In genomic region chr15:33737687-33738606, GRCh38 we compare ENCODE assay signal across 8 cellular contexts.
DNase-seq lines count a peak whose midpoint lies in the region; ATAC-seq and TF ChIP-seq lines count a peak whose summit lies in the region.

No MANE protein-coding gene starts in this region.

- H3F3A ChIP-seq in smooth muscle cell (ENCODE audit: low read depth) = no peaks in the 10 kb centered on the region

- H3K36me3 ChIP-seq in smooth muscle cell (ENCODE audit: low read depth) = no peaks in the 10 kb centered on the region

- H3K9me3 Mint-ChIP-seq in activated naive CD4-positive, alpha-beta T cell treated with anti-CD3 and anti-CD28 coated beads, Interleukin-2, amount 50 U/mL, for 72 hours = no peaks in the 10 kb centered on the region

- in situ Hi-C loops in ACHN (cut with HindIII; ENCODE audit: low pct_ligation_motif_present, low pct_unique_long_range_greater_than_20kb, low sequenced_read_pairs) = loop anchor here (25.0 kb wide), 1 partner anchor 249 kb away; no protein-coding TSS in a partner anchor

- no peaks in the 10 kb centered on the region for H3K79me2 ChIP-seq in smooth muscle cell (ENCODE audit: low read depth)

- no peak overlapping the region for H3K27ac ChIP-seq in smooth muscle cell (ENCODE audit: low read depth)

- TF ChIP-seq CTCF in GM12874 (IDR thresholded peaks at IDR 0.05; ENCODE audit: insufficient read depth, low read depth, low read length) = peak; percentile 75
- TF ChIP-seq CTCF in smooth muscle cell (IDR thresholded peaks at IDR 0.05; ENCODE audit: borderline replicate concordance, insufficient read depth, poor library complexity, severe bottlenecking) = peak; percentile 81

- H3K27ac Mint-ChIP-seq in activated naive CD4-positive, alpha-beta T cell treated with anti-CD3 and anti-CD28 coated beads, Interleukin-2, amount 50 U/mL, for 72 hours = peak overlapping the region in 1 of 2 donors; percentile 47

- no peaks in the 10 kb centered on the region for H3K4me1 ChIP-seq in smooth muscle cell (ENCODE audit: low read depth)

- no peak overlapping the region for H3K4me3 ChIP-seq in smooth muscle cell

- no peaks in the 10 kb centered on the region for H4K20me1 ChIP-seq in smooth muscle cell (ENCODE audit: low read depth)

- WGBS in smooth muscle cell (ENCODE audit: low lambda C conversion rate) = 38% methylated on average over 15 of the region's 15 CpGs

- ATAC-seq in activated naive CD4-positive, alpha-beta T cell treated with anti-CD3 and anti-CD28 coated beads, Interleukin-2, amount 50 U/mL, for 72 hours = peak; percentile 36 to 51
- ATAC-seq in left ventricle myocardium superior = peak; percentile 50
- no peak for ATAC-seq in GM18858 (IDR thresholded peaks at IDR 0.05; ENCODE audit: unreplicated experiment)
- ATAC-seq in HG03135 (IDR thresholded peaks at IDR 0.05; ENCODE audit: unreplicated experiment) = no peak

- peak; percentile 51 for DNase-seq in ACHN
- peak; percentile 19 for DNase-seq in NCI-H345 (lab: John Stamatoyannopoulos, UW)
- DNase-seq in activated naive CD4-positive, alpha-beta T cell treated with anti-CD3 and anti-CD28 coated beads, Interleukin-2, amount 50 U/mL, for 72 hours (ENCODE audit: low spot score in 2 of 2) = peak in 1 of 2 donors; percentile 52
- DNase-seq in left ventricle myocardium superior = no peak
- DNase-seq in smooth muscle cell (lab: John Stamatoyannopoulos, UW; ENCODE audit: unreplicated experiment) = no peak

- intact Hi-C loops in left ventricle myocardium superior (cut with micrococcal nuclease) = no loop called here

- peak overlapping the region; percentile 32 for H3K4me2 ChIP-seq in smooth muscle cell

- H3K36me3 Mint-ChIP-seq in activated naive CD4-positive, alpha-beta T cell treated with anti-CD3 and anti-CD28 coated beads, Interleukin-2, amount 50 U/mL, for 72 hours = no peaks in the 10 kb centered on the region

- H3K27me3 ChIP-seq in smooth muscle cell (ENCODE audit: low read depth) = no peaks in the 10 kb centered on the region

- no peak overlapping the region for H3K9ac ChIP-seq in smooth muscle cell (ENCODE audit: low read depth)

- no peaks in the 10 kb centered on the region for H3K9me3 ChIP-seq in smooth muscle cell (replicated peaks; ENCODE audit: low read depth)

- H2AFZ ChIP-seq in smooth muscle cell (ENCODE audit: low read depth) = no peak overlapping the region

Comparison
In these comparisons a context has a peak if more than half of its experiments do, and no peak if none do; other contexts are left out.
1. DNase-seq: peak in ACHN (single experiment) and NCI-H345 (single experiment); none in left ventricle myocardium superior (single experiment) and smooth muscle cell (single experiment).
2. ATAC-seq: peak in activated naive CD4-positive, alpha-beta T cell treated with anti-CD3 and anti-CD28 coated beads, Interleukin-2, amount 50 U/mL, for 72 hours (2 of 2) and left ventricle myocardium superior (single experiment); none in GM18858 (single experiment) and HG03135 (single experiment).